Comparison of ENCODE assay signal across 26 cellular contexts in the genomic region with DNA sequence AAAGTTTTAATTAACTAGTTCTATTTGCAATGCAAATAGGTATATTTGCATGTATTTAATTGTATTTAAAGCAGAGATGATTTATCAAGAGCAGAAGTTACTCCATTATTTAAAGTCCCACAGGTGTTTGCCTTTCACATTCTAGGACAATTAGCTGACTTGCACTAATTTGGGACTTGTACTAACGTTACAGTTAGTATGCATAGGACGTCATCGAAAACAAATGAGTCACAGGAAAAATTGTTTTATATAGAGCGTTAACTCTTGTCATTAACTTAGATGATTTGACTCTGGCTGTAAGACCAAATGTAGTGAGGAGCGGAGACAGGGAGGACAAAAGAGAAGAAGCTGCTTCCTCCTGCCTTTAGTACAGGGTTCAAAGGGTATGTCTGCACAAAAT.
"Had no signal": no experiment of that assay in that cellular context is flagged by ENCODE, and none has a peak within 500 bp of the region (broad histone marks: within the 10 kb centered on the region; RNA-seq: fewer than 3 reads in every experiment).

No MANE protein-coding gene starts in this region.

- H3K27me3 ChIP-seq: foreskin keratinocyte, right atrium auricular region, sigmoid colon, testis had no signal

- H3K36me3 ChIP-seq: gastroesophageal sphincter, heart left ventricle, left lung, neutrophil, prostate gland, right atrium auricular region, sigmoid colon, tibial artery had no signal

- H3K4me1 ChIP-seq: gastroesophageal sphincter, heart left ventricle, left lung, parathyroid adenoma, prostate gland, right atrium auricular region, sigmoid colon, testis, tibial artery had no signal

- ATAC-seq: esophagus mucosa; foreskin keratinocyte; gastroesophageal sphincter; heart left ventricle; left cardiac atrium; left lung; mucosa of descending colon; natural killer cell treated with Interleukin-12 subunit alpha and Interleukin-12 subunit beta and Interleukin-15 and Interleukin-18, amount 100 ng/mL, for 72 hours; stimulated activated effector memory CD8-positive, alpha-beta T cell treated with anti-CD3 and anti-CD28 coated beads, Interleukin-12 subunit alpha, Interleukin-12 subunit beta, amount 100 ng/mL, for 72 hours; stimulated activated naive CD8-positive, alpha-beta T cell treated with anti-CD3 and anti-CD28 coated beads, Interleukin-15, Interleukin-2, amounts not matched to agents 100 U/mL and 50 U/mL, for 24 hours had no signal

- DNase-seq: effector CD8-positive, alpha-beta T cell; endodermal cell; foreskin keratinocyte; heart left ventricle; hippocampal formation; left cardiac atrium; left lung; mesenchymal stem cell; mucosa of descending colon; naive B cell; sigmoid colon; stimulated activated CD4-positive, alpha-beta T cell treated with anti-CD3 and anti-CD28 coated beads, Interleukin-2, amount 100 ng/mL, for 24 hours; stimulated activated CD4-positive, alpha-beta T cell treated with anti-CD3 and anti-CD28 coated beads, Interleukin-4, amount 100 ng/mL, for 24 hours; stimulated activated naive CD8-positive, alpha-beta T cell treated with anti-CD3 and anti-CD28 coated beads, Interleukin-15, Interleukin-2, amounts not matched to agents 100 U/mL and 50 U/mL, for 24 hours; substantia nigra; testis; tibial artery had no signal

- H3K79me2 ChIP-seq: parathyroid adenoma had no signal

- H3K27ac ChIP-seq: epithelial cell of prostate, foreskin keratinocyte, gastroesophageal sphincter, heart left ventricle, left lung, neutrophil, parathyroid adenoma, prostate gland, right atrium auricular region, sigmoid colon, testis, tibial artery had no signal

- H3K9ac ChIP-seq: parathyroid adenoma had no signal

- H2AFZ ChIP-seq: parathyroid adenoma had no signal

- H3K4me3 ChIP-seq: gastroesophageal sphincter, heart left ventricle, left lung, mucosa of descending colon, prostate gland, right atrium auricular region, sigmoid colon, testis, tibial artery had no signal

- H3K9me3 ChIP-seq: gastroesophageal sphincter, heart left ventricle, left lung, mucosa of descending colon, neutrophil, prostate gland, right atrium auricular region, sigmoid colon, testis, tibial artery had no signal
